ENCODE assay signal across 36 cellular contexts in the genomic region with DNA sequence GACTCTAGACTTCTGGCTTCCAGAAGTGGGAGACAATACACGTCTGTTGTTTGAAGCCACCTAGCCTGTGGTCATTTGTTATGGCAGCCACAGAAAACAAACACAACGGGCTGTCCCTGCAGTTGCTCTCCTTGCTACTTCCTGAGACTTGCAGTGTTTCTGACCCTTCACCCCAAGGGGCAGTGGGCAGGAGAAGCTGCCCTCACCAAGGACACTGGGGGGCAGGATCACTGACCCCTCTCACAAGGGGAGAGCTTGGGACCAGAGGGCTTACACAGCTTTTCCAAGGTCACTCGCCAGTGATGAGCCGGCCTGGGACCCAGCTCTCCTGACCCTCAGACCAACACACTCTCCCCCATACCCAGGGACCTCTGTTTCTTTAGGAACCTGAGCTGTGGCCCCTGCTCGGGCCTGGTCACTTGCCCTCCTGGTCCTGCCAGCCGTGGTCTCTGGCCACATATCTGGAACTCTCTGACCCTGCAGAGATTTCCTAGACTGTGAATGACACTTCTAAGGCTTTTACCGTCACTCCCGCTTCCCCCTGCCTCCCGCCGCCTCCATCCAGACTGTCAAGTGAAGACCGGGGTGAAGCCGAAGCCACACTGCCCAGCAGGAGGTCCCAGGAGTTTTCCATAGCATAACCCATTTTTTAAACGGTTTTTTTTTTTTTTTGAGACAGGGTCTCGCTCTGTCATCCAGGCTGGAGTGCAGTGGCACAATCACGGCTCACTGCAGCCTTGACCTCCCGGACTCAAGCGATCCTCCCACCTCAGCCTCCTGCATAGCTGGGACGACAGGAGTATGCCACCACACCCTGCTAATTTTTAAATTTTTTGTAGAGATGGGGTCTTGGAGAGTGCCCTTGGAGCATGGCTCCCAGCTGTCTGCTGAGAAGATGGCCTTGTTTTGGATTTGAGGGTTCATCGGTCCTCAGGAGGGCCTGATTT. TPM values are rescaled to one million over a fixed set of nuclear protein-coding genes. Genes with fewer than 3 reads are reported as not detected.
"Had no signal": no experiment of that assay in that cellular context is flagged by ENCODE, and none has a peak within 500 bp of the region (broad histone marks: within the 10 kb centered on the region; RNA-seq: fewer than 3 reads in every experiment).

No MANE protein-coding gene starts in this region.

- H3K9me3 ChIP-seq: body of pancreas, breast epithelium, Peyer's patch had no signal

- ATAC-seq: activated CD8-positive, alpha-beta T cell treated with anti-CD3 and anti-CD28 coated beads, Interleukin-2, amount 10 ng/mL, durations not matched to agents 7 days and 5 days; body of pancreas; PC-3 had no signal

- H3K4me1 ChIP-seq: Peyer's patch had no signal

- H3K36me3 Mint-ChIP-seq: activated naive CD4-positive, alpha-beta T cell treated with anti-CD3 and anti-CD28 coated beads, Interleukin-2, amount 50 U/mL, for 24 hours; activated naive CD8-positive, alpha-beta T cell treated with anti-CD3 and anti-CD28 coated beads, Interleukin-2, amount 10 ng/mL, durations not matched to agents 7 days and 5 days had no signal

- H3K4me1 Mint-ChIP-seq: activated CD4-positive, alpha-beta T cell treated with anti-CD3 and anti-CD28 coated beads, Interleukin-2, amount 10 ng/mL, durations not matched to agents 24 days and 14 days; activated naive CD4-positive, alpha-beta T cell treated with anti-CD3 and anti-CD28 coated beads, Interleukin-2, amount 50 U/mL, for 24 hours; activated naive CD8-positive, alpha-beta T cell treated with anti-CD3 and anti-CD28 coated beads, Interleukin-2, amount 10 ng/mL, durations not matched to agents 7 days and 5 days had no signal

- H3K9me3 Mint-ChIP-seq: activated CD4-positive, alpha-beta T cell treated with anti-CD3 and anti-CD28 coated beads, Interleukin-2, amount 10 ng/mL, durations not matched to agents 24 days and 14 days; activated naive CD4-positive, alpha-beta T cell treated with anti-CD3 and anti-CD28 coated beads, Interleukin-2, amount 50 U/mL, for 24 hours; activated naive CD8-positive, alpha-beta T cell treated with anti-CD3 and anti-CD28 coated beads, Interleukin-2, amount 10 ng/mL, durations not matched to agents 7 days and 5 days; activated T-cell treated with anti-CD3 and anti-CD28 coated beads, Interleukin-2, amount 50 U/mL, for 24 hours; activated T-helper 2 cell treated with anti-CD3 and anti-CD28 coated beads, Interferon-gamma antibody, Interleukin-2, Interleukin-4, amounts not matched to agents 10 μg/mL and 5 μg/mL and 100 μg/mL, durations not matched to agents 14 hours and 24 hours and 36 hours had no signal

- DNase-seq: activated CD4-positive, alpha-beta T cell treated with anti-CD3 and anti-CD28 coated beads for 1 hour; activated CD4-positive, alpha-beta T cell treated with anti-CD3 and anti-CD28 coated beads, Interleukin-2, amount 10 ng/mL, durations not matched to agents 24 days and 14 days; activated CD4-positive, alpha-beta T cell treated with anti-CD3 and anti-CD28 coated beads, Interleukin-2, amount 50 U/mL, for 48 hours; activated CD4-positive, CD25-positive, alpha-beta regulatory T cell; activated CD8-positive, alpha-beta T cell treated with anti-CD3 and anti-CD28 coated beads, Interleukin-2, amount 10 ng/mL, durations not matched to agents 7 days and 5 days; activated gamma-delta T cell; activated naive CD4-positive, alpha-beta T cell treated with Interleukin-2 at 50 U/mL for 16 hours; activated naive CD8-positive, alpha-beta T cell treated with anti-CD3 and anti-CD28 coated beads, Interleukin-2, amount 10 ng/mL, durations not matched to agents 7 days and 5 days; activated T-cell treated with anti-CD3 and anti-CD28 coated beads, Interleukin-2, amount 50 U/mL, for 24 hours; amygdala; body of pancreas; caudate nucleus; MM.1S; MV-4-11; NCI-H1092; NCI-H1436 treated with DMSO at 0.1 percent for 48 hours; NCI-H1694 treated with DMSO at 0.1 percent for 48 hours; NCI-H2029; NCI-H345; NCI-H526; NCI-H748 treated with DMSO at 0.1 percent for 48 hours; NK-92 treated with Interleukin-12 subunit alpha and Interleukin-12 subunit beta, amount 100 ng/mL, for 24 hours; PC-3; Peyer's patch; RPMI8226; T1000; WERI-Rb-1 had no signal

- H3K27ac Mint-ChIP-seq: activated CD4-positive, alpha-beta T cell treated with anti-CD3 and anti-CD28 coated beads, Interleukin-2, amount 10 ng/mL, durations not matched to agents 24 days and 14 days; activated CD8-positive, alpha-beta T cell treated with anti-CD3 and anti-CD28 coated beads, Interleukin-2, amount 10 ng/mL, durations not matched to agents 7 days and 5 days; activated naive CD4-positive, alpha-beta T cell treated with anti-CD3 and anti-CD28 coated beads, Interleukin-2, amount 50 U/mL, for 24 hours; activated naive CD8-positive, alpha-beta T cell treated with anti-CD3 and anti-CD28 coated beads, Interleukin-2, amount 10 ng/mL, durations not matched to agents 7 days and 5 days; activated T-cell treated with anti-CD3 and anti-CD28 coated beads, Interleukin-2, amount 50 U/mL, for 24 hours; activated T-helper 2 cell treated with anti-CD3 and anti-CD28 coated beads, Interferon-gamma antibody, Interleukin-2, Interleukin-4, amounts not matched to agents 10 μg/mL and 5 μg/mL and 100 μg/mL, durations not matched to agents 14 hours and 24 hours and 36 hours had no signal

- H3K36me3 ChIP-seq: breast epithelium, Peyer's patch, WERI-Rb-1 had no signal

- H3K4me3 ChIP-seq: body of pancreas, breast epithelium, Peyer's patch had no signal

- FAIRE-seq: astrocyte had no signal

- H3K4me3 Mint-ChIP-seq: activated CD4-positive, alpha-beta T cell treated with anti-CD3 and anti-CD28 coated beads, Interleukin-2, amount 10 ng/mL, durations not matched to agents 24 days and 14 days; activated CD8-positive, alpha-beta T cell treated with anti-CD3 and anti-CD28 coated beads, Interleukin-2, amount 10 ng/mL, durations not matched to agents 7 days and 5 days; activated naive CD4-positive, alpha-beta T cell treated with anti-CD3 and anti-CD28 coated beads, Interleukin-2, amount 50 U/mL, for 24 hours; activated naive CD8-positive, alpha-beta T cell treated with anti-CD3 and anti-CD28 coated beads, Interleukin-2, amount 10 ng/mL, durations not matched to agents 7 days and 5 days; activated T-cell treated with anti-CD3 and anti-CD28 coated beads, Interleukin-2, amount 50 U/mL, for 24 hours had no signal

- H3K27ac ChIP-seq: body of pancreas, breast epithelium, KMS-11, Peyer's patch, WERI-Rb-1 had no signal

RNA-seq across cellular contexts. Expression of gene ATP2B2, which starts 4.4 kb away (rescaled TPM):
- total RNA-seq: activated CD4-positive, alpha-beta T cell treated with anti-CD3 and anti-CD28 coated beads, Interleukin-2, amount 10 ng/mL, durations not matched to agents 24 days and 14 days; activated CD8-positive, alpha-beta T cell treated with anti-CD3 and anti-CD28 coated beads, Interleukin-2, amount 10 ng/mL, durations not matched to agents 7 days and 5 days; activated naive CD8-positive, alpha-beta T cell treated with anti-CD3 and anti-CD28 coated beads, Interleukin-2, amount 10 ng/mL, durations not matched to agents 7 days and 5 days; activated T-helper 2 cell treated with anti-CD3 and anti-CD28 coated beads, Interferon-gamma antibody, Interleukin-2, Interleukin-4, amounts not matched to agents 10 μg/mL and 5 μg/mL and 100 μg/mL, durations not matched to agents 14 hours and 24 hours and 36 hours; LHCN-M2; NCI-H460; PC-3; Peyer's patch; T-helper 1 cell treated with Interleukin-12 subunit alpha and Interleukin-12 subunit beta and Interleukin-4 antibody, amounts not matched to agents 30 ng/mL and 1 ng/mL, for 36 hours; T-helper 2 cell treated with Interferon-gamma antibody and Interleukin-4, amounts not matched to agents 100 ng/mL and 5 ng/mL, for 36 hours had no signal
